32 cellular contexts compared by ENCODE assay signal in genomic region chr18:78937166-78937565, GRCh38. TPM values are rescaled to one million over a fixed set of nuclear protein-coding genes. Genes with fewer than 3 reads are reported as not detected.
"Had no signal": no experiment of that assay in that cellular context is flagged by ENCODE, and none has a peak within 500 bp of the region (broad histone marks: within the 10 kb centered on the region; RNA-seq: fewer than 3 reads in every experiment).

No MANE protein-coding gene starts in this region.

- H3K9me3 Mint-ChIP-seq: naive B cell; naive thymus-derived CD8-positive, alpha-beta T cell; natural killer cell treated with Interleukin-12 subunit alpha and Interleukin-12 subunit beta and Interleukin-15 and Interleukin-18, amount 100 ng/mL, for 72 hours; nephron progenitor cell; neural crest cell; stimulated activated memory B cell treated with anti-CD40 and anti-IgM and Interleukin-4, amounts not matched to agents 10 μg/mL and 1 μg/mL and 100 μg/mL, for 72 hours; stimulated activated naive CD8-positive, alpha-beta T cell treated with anti-CD3 and anti-CD28 coated beads, Interleukin-15, Interleukin-2, amounts not matched to agents 100 ng/mL and 50 ng/mL, for 24 hours had no signal

- H3K4me1 ChIP-seq: pancreas, psoas muscle, right lobe of liver, spleen, stomach, thyroid gland, tibial nerve, upper lobe of left lung, vagina had no signal

- H3K4me1 Mint-ChIP-seq: naive B cell; naive thymus-derived CD8-positive, alpha-beta T cell; neural crest cell; stimulated activated memory B cell treated with anti-CD40 and anti-IgM and Interleukin-4, amounts not matched to agents 10 μg/mL and 1 μg/mL and 100 μg/mL, for 72 hours had no signal

- ATAC-seq: naive thymus-derived CD8-positive, alpha-beta T cell; natural killer cell treated with Interleukin-12 subunit alpha and Interleukin-12 subunit beta and Interleukin-15 and Interleukin-18, amount 100 ng/mL, for 72 hours; pancreas; psoas muscle; right cardiac atrium; stimulated activated memory B cell treated with anti-CD40 and anti-IgM and Interleukin-4, amounts not matched to agents 10 μg/mL and 1 μg/mL and 100 μg/mL, for 72 hours had no signal

- H3K36me3 ChIP-seq: neutrophil, pancreas, right lobe of liver, spleen, stomach, thoracic aorta, thyroid gland, tibial nerve, upper lobe of left lung, vagina had no signal

- H3K27ac ChIP-seq: neutrophil, pancreas, psoas muscle, right lobe of liver, skin epidermis, spleen, stomach, thoracic aorta, thyroid gland, tibial nerve, upper lobe of left lung, vagina had no signal

- DNase-seq: naive B cell; naive thymus-derived CD8-positive, alpha-beta T cell; nephron progenitor cell; nucleus accumbens; pancreas; psoas muscle; right cardiac atrium; right lobe of liver; spleen; stimulated activated CD4-positive, alpha-beta T cell treated with anti-CD3 and anti-CD28 coated beads, Interleukin-12 subunit alpha, Interleukin-12 subunit beta, amount 100 ng/mL, for 4 hours; stimulated activated CD4-positive, alpha-beta T cell treated with anti-CD3 and anti-CD28 coated beads, Interleukin-1b, Interleukin-23, amount 100 ng/mL, for 48 hours; stimulated activated CD4-positive, alpha-beta T cell treated with anti-CD3 and anti-CD28 coated beads, Interleukin-4, amount 100 ng/mL, for 1 hour; stimulated activated CD4-positive, alpha-beta T cell treated with anti-CD3 and anti-CD28 coated beads, Interleukin-4, amount 100 ng/mL, for 4 hours; stimulated activated CD8-positive, alpha-beta memory T cell treated with anti-CD3 and anti-CD28 coated beads, Interleukin-4, amount 100 ng/mL, for 48 hours; stimulated activated naive CD4-positive, alpha-beta T cell; stomach; thyroid gland; trophoblast cell; upper lobe of left lung had no signal

- H3K4me3 Mint-ChIP-seq: naive B cell; naive thymus-derived CD8-positive, alpha-beta T cell; natural killer cell treated with Interleukin-12 subunit alpha and Interleukin-12 subunit beta and Interleukin-15 and Interleukin-18, amount 100 ng/mL, for 72 hours; nephron progenitor cell; neural crest cell; stimulated activated memory B cell treated with anti-CD40 and anti-IgM and Interleukin-4, amounts not matched to agents 10 μg/mL and 1 μg/mL and 100 μg/mL, for 72 hours; stimulated activated naive CD8-positive, alpha-beta T cell treated with anti-CD3 and anti-CD28 coated beads, Interleukin-15, Interleukin-2, amounts not matched to agents 100 ng/mL and 50 ng/mL, for 24 hours had no signal

- H3K9me3 ChIP-seq: neutrophil, pancreas, psoas muscle, right lobe of liver, spleen, stomach, thoracic aorta, thyroid gland, tibial nerve, upper lobe of left lung, vagina had no signal

- H3K36me3 Mint-ChIP-seq: naive B cell; naive thymus-derived CD8-positive, alpha-beta T cell; natural killer cell treated with Interleukin-12 subunit alpha and Interleukin-12 subunit beta and Interleukin-15 and Interleukin-18, amount 100 ng/mL, for 72 hours; stimulated activated memory B cell treated with anti-CD40 and anti-IgM and Interleukin-4, amounts not matched to agents 10 μg/mL and 1 μg/mL and 100 μg/mL, for 72 hours had no signal

- H3K27ac Mint-ChIP-seq: naive B cell; naive thymus-derived CD8-positive, alpha-beta T cell; natural killer cell treated with Interleukin-12 subunit alpha and Interleukin-12 subunit beta and Interleukin-15 and Interleukin-18, amount 100 ng/mL, for 72 hours; nephron progenitor cell; progenitor cell of endocrine pancreas; stimulated activated memory B cell treated with anti-CD40 and anti-IgM and Interleukin-4, amounts not matched to agents 10 μg/mL and 1 μg/mL and 100 μg/mL, for 72 hours; stimulated activated naive CD8-positive, alpha-beta T cell treated with anti-CD3 and anti-CD28 coated beads, Interleukin-15, Interleukin-2, amounts not matched to agents 100 ng/mL and 50 ng/mL, for 24 hours had no signal

- H3K4me3 ChIP-seq: pancreas, psoas muscle, right lobe of liver, skin epidermis, smooth muscle cell, spleen, stomach, thoracic aorta, thyroid gland, tibial nerve, upper lobe of left lung, vagina had no signal

- H3K27me3 ChIP-seq: neutrophil, right lobe of liver, spleen, thyroid gland, tibial nerve, upper lobe of left lung, vagina had no signal

- H3K4me2 ChIP-seq: smooth muscle cell had no signal

- H3K27me3 Mint-ChIP-seq: stimulated activated memory B cell treated with anti-CD40 and anti-IgM and Interleukin-4, amounts not matched to agents 10 μg/mL and 1 μg/mL and 100 μg/mL, for 72 hours had no signal

RNA-seq across cellular contexts. Expression of gene SALL3, which starts 42.5 kb away (rescaled TPM):
- total RNA-seq: naive thymus-derived CD8-positive, alpha-beta T cell; natural killer cell treated with Interleukin-12 subunit alpha and Interleukin-12 subunit beta and Interleukin-15 and Interleukin-18, amount 100 ng/mL, for 72 hours; osteocyte; right lobe of liver; spleen; stomach; subcutaneous adipose tissue; thoracic aorta; tibial nerve had no signal
